ENCODE assay signal across 1 cellular context in the genomic region with DNA sequence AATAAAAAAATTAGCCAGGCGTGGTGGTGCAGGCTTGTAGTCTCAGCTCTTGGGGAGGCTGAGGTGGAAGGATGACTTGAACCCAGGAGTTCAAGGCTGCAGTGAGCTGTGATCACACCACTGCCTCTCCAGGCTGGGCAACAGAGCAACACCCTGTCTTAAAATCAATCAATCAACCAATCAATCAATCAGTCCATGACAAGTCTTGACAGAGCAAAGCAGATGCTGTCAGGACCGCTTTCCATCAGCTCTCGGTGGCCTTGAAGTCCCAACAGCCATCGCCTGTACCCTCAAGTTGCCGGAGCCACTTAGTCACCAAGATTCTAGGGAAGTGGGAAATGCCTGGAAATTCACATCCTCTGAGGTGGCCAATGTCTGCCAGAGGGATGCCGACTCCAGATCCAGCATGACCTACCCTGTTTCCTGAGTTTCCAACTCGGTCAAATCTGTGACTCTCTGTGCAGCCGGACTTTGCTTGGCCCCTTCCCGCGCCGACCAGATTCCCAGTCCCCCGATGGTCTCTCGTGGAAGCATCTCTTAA.
TF ChIP-seq lines count a peak whose summit lies in the region.

No MANE protein-coding gene starts in this region.

TF ChIP-seq in IMR-90, 13 proteins besides CTCF, POLR2A, EP300 and RAD21:
- TF ChIP-seq RFX5 (IDR thresholded peaks at IDR 0.05; ENCODE audit: low read depth, low read length): no peak
- TF ChIP-seq MXI1 (IDR thresholded peaks at IDR 0.05; ENCODE audit: borderline replicate concordance, low read depth, low read length): no peak
- no peak for TF ChIP-seq MAZ (IDR thresholded peaks at IDR 0.05; ENCODE audit: borderline replicate concordance, low read depth, low read length)
- TF ChIP-seq, protein P1, sequence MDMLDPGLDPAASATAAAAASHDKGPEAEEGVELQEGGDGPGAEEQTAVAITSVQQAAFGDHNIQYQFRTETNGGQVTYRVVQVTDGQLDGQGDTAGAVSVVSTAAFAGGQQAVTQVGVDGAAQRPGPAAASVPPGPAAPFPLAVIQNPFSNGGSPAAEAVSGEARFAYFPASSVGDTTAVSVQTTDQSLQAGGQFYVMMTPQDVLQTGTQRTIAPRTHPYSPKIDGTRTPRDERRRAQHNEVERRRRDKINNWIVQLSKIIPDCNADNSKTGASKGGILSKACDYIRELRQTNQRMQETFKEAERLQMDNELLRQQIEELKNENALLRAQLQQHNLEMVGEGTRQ (IDR thresholded peaks at IDR 0.05; ENCODE audit: low read depth, low read length): no peak
- TF ChIP-seq CHD1 (IDR thresholded peaks at IDR 0.05; ENCODE audit: low read depth, low read length): no peak
- no peak for TF ChIP-seq NFE2L2 (IDR thresholded peaks at IDR 0.05; ENCODE audit: low read depth, low read length)
- TF ChIP-seq CEBPB (IDR thresholded peaks at IDR 0.05; ENCODE audit: low read depth, low read length): no peak
- TF ChIP-seq BHLHE40 (IDR thresholded peaks at IDR 0.05; ENCODE audit: low read depth, low read length): no peak
- TF ChIP-seq MAFK (IDR thresholded peaks at IDR 0.05; ENCODE audit: low read depth, low read length): no peak
- TF ChIP-seq, protein P2, sequence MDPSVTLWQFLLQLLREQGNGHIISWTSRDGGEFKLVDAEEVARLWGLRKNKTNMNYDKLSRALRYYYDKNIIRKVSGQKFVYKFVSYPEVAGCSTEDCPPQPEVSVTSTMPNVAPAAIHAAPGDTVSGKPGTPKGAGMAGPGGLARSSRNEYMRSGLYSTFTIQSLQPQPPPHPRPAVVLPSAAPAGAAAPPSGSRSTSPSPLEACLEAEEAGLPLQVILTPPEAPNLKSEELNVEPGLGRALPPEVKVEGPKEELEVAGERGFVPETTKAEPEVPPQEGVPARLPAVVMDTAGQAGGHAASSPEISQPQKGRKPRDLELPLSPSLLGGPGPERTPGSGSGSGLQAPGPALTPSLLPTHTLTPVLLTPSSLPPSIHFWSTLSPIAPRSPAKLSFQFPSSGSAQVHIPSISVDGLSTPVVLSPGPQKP (IDR thresholded peaks at IDR 0.05; ENCODE audit: borderline replicate concordance, low read depth, low read length): no peak
- no peak for TF ChIP-seq RCOR1 (IDR thresholded peaks at IDR 0.05; ENCODE audit: insufficient replicate concordance, low read length)
- TF ChIP-seq SMC3 (IDR thresholded peaks at IDR 0.05; ENCODE audit: low read depth, low read length): no peak
- TF ChIP-seq FOS (IDR thresholded peaks at IDR 0.05; ENCODE audit: low read depth, low read length): no peak
TF ChIP-seq in IMR-90: peak in this region for 0.
